In the genomic region with DNA sequence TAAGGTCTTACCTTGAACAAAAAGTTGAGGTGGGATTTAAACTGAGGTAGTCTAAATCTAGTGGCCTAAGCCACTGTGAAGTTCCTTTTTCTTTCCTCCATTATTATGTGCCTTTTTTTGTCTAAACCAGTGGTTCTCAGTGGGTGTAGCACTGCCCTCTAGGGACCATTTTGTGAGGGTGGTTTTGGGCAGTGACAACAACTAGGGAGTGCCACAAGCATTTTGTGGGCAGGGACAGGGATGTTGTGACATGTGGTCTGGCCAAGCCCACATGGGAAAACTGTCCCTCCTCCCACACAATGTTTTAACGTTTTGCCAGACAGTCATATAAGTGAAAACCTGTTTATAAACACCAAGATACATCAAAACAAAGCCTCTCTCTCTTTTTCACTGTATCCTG, we compare ENCODE assay signal across 10 cellular contexts.
DNase-seq lines count a peak whose midpoint lies in the region; ATAC-seq and TF ChIP-seq lines count a peak whose summit lies in the region.
"Had no signal": no experiment of that assay in that cellular context is flagged by ENCODE, and none has a peak within 500 bp of the region (broad histone marks: within the 10 kb centered on the region; RNA-seq: fewer than 3 reads in every experiment).

No MANE protein-coding gene starts in this region.

- no peaks in the 10 kb centered on the region for H3K36me3 Mint-ChIP-seq in type B pancreatic cell
- no peaks in the 10 kb centered on the region for H3K36me3 Mint-ChIP-seq in effector memory CD8-positive, alpha-beta T cell (ENCODE audit: insufficient read depth)

- H4K20me1 ChIP-seq in OCI-LY7 (ENCODE audit: insufficient read depth, low read length), result no peaks in the 10 kb centered on the region

- no peak overlapping the region for H3K4me3 Mint-ChIP-seq in type B pancreatic cell
- H3K4me3 Mint-ChIP-seq in effector memory CD8-positive, alpha-beta T cell, result no peak overlapping the region

- ATAC-seq in GM18520 (IDR thresholded peaks at IDR 0.05; ENCODE audit: unreplicated experiment) (peak; percentile 48), HG03280 (IDR thresholded peaks at IDR 0.05; ENCODE audit: unreplicated experiment) (peak; percentile 70), left ventricle myocardium superior (no peak)
- ATAC-seq in effector memory CD8-positive, alpha-beta T cell (replicated peaks), result no peak
- ATAC-seq: K562 had no signal

- no TSS peak for BruUV-seq in OCI-LY7 (replicated peaks; lab: Mats Ljungman, UMichigan)

- TF ChIP-seq CTCF in BE2C (IDR thresholded peaks at IDR 0.05; ENCODE audit: low read depth, low read length) (peak; percentile 90), OCI-LY7 (conservative IDR thresholded peaks at IDR 0.05; ENCODE audit: low read length) (peak; percentile 71), fibroblast of villous mesenchyme (IDR thresholded peaks at IDR 0.05; ENCODE audit: insufficient read depth, low read depth, low read length) (peak; percentile 53), type B pancreatic cell (conservative IDR thresholded peaks at IDR 0.05) (peak; percentile 69)

- H3K4me3 ChIP-seq in BE2C (ENCODE audit: low read depth, low read length) (no peak overlapping the region), OCI-LY7 (ENCODE audit: low read depth, low read length, poor library complexity, severe bottlenecking) (no peak overlapping the region), fibroblast of villous mesenchyme (ENCODE audit: low read depth, low read length) (no peak overlapping the region)
- H3K4me3 ChIP-seq: K562 had no signal

- no peaks in the 10 kb centered on the region for H3K4me1 Mint-ChIP-seq in type B pancreatic cell (ENCODE audit: unreplicated experiment)
- H3K4me1 Mint-ChIP-seq in effector memory CD8-positive, alpha-beta T cell (ENCODE audit: low read depth in 2 of 2), result no peaks in the 10 kb centered on the region

- H3K4me1 ChIP-seq in BE2C, result peaks cover 3% of the 10 kb centered on the region; the same call in 1 of the 2 replicates
- no peaks in the 10 kb centered on the region for H3K4me1 ChIP-seq in OCI-LY7 (ENCODE audit: insufficient read depth, low read length, poor library complexity, severe bottlenecking)

- intact Hi-C loops in OCI-LY7 (cut with micrococcal nuclease; ENCODE audit: unreplicated experiment) (no loop called here), left ventricle myocardium superior (cut with micrococcal nuclease) (no loop called here)

- H3K27ac ChIP-seq in OCI-LY7 (ENCODE audit: low read depth, low read length, poor library complexity, severe bottlenecking), result no peak overlapping the region
- H3K27ac ChIP-seq: neutrophil had no signal

- no peak overlapping the region for H2AFZ ChIP-seq in OCI-LY7 (ENCODE audit: low read length)

- peaks cover 4% of the 10 kb centered on the region for H3K27me3 Mint-ChIP-seq in type B pancreatic cell
- H3K27me3 Mint-ChIP-seq in effector memory CD8-positive, alpha-beta T cell, result no peaks in the 10 kb centered on the region

- CTCF ChIA-PET in OCI-LY7 (lab: Charles Lee; ENCODE audit: unreplicated experiment), result no interaction called here

- H3K27me3 ChIP-seq in BE2C, result no peaks in the 10 kb centered on the region
- H3K27me3 ChIP-seq: neutrophil had no signal

- H3K9me2 ChIP-seq in OCI-LY7 (ENCODE audit: insufficient read depth, low read length), result no peaks in the 10 kb centered on the region

- H3K4me2 ChIP-seq in OCI-LY7 (ENCODE audit: low read length), result no peak overlapping the region

- no peaks in the 10 kb centered on the region for H3K79me2 ChIP-seq in OCI-LY7 (ENCODE audit: insufficient read depth, low read depth, low read length)

- no peak overlapping the region for H3K27ac Mint-ChIP-seq in type B pancreatic cell
- H3K27ac Mint-ChIP-seq in effector memory CD8-positive, alpha-beta T cell, result no peak overlapping the region

- H3K9me3 Mint-ChIP-seq in type B pancreatic cell, result peaks cover 3% of the 10 kb centered on the region
- peaks cover 7 to 10% of the 10 kb centered on the region in 2 donors for H3K9me3 Mint-ChIP-seq in effector memory CD8-positive, alpha-beta T cell

- POLR2A ChIA-PET in OCI-LY7 (lab: Charles Lee), result interaction anchor here (0.5 kb wide), 1 partner anchor 255 kb away, joined by 3 read pairs; no protein-coding TSS in a partner anchor

- DNase-seq in BE2C (peak; percentile 70), OCI-LY7 (ENCODE audit: low spot score) (peak; percentile 4), fibroblast of villous mesenchyme (ENCODE audit: low read depth) (peak; percentile 25), type B pancreatic cell (ENCODE audit: extremely low spot score, unreplicated experiment) (no peak), left ventricle myocardium superior (no peak)
- DNase-seq in effector memory CD8-positive, alpha-beta T cell, result no peak

- H3K9me3 ChIP-seq in BE2C (no peaks in the 10 kb centered on the region), OCI-LY7 (ENCODE audit: low read length) (no peaks in the 10 kb centered on the region)
- H3K9me3 ChIP-seq: neutrophil had no signal

- no peaks in the 10 kb centered on the region for H3K36me3 ChIP-seq in BE2C
- no peaks in the 10 kb centered on the region for H3K36me3 ChIP-seq in OCI-LY7 (ENCODE audit: insufficient read depth, low read length)
- H3K36me3 ChIP-seq: neutrophil had no signal

Comparison
In these comparisons a context has a peak if more than half of its experiments do, and no peak if none do; other contexts are left out.
1. DNase-seq: peak in BE2C (single experiment), OCI-LY7 (single experiment) and fibroblast of villous mesenchyme (single experiment); none in type B pancreatic cell (single experiment), effector memory CD8-positive, alpha-beta T cell (0 of 3) and left ventricle myocardium superior (single experiment).
2. ATAC-seq: peak in GM18520 (single experiment) and HG03280 (single experiment); none in effector memory CD8-positive, alpha-beta T cell (single experiment) and left ventricle myocardium superior (single experiment).
3. Peak in every context shown above with its lines, with median percentiles within 50 percentile points of each other: CTCF ChIP-seq.